17 cellular contexts compared by ENCODE assay signal in the genomic region with DNA sequence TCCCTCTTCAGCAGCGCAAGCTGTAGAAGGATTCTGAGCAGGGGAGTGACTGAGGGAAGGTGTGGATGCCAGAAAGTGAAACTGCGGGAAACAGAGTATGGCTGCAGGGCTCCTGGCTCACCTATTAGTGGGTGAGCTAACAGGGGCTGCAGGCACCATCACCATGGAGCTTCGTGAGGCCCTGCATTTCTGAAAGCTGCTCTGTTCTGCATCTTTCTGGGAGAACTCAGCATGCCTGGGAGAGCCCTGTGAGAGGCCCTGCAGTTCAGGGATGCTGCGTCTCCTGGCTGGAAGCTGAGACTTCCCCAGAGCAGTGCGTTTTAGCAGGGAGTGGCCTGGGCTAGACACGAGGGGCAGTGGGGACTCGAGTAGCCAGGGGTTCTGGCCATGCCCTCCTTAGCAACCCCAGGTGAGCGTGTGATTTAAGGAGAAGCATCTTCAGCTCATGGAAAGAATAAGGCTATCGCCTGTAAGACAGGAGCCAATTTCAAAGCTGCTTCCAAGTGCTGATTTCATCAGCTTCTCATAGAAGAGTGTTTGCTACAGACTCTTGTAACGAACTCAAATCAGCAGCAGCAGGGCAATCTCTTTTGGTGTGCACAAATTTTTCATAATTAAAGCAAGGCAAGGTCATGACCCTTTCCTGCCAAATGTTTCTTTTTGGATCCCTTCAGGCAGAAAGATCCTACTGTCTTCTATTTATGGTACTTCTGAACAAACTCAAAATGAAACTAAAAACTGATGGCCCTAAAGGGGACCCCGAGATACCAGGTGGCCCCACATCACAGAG.
DNase-seq lines count a peak whose midpoint lies in the region; ATAC-seq and TF ChIP-seq lines count a peak whose summit lies in the region.
"Had no signal": no experiment of that assay in that cellular context is flagged by ENCODE, and none has a peak within 500 bp of the region (broad histone marks: within the 10 kb centered on the region; RNA-seq: fewer than 3 reads in every experiment).

No MANE protein-coding gene starts in this region.

- CTCF ChIA-PET in SK-N-SH (lab: Yijun Ruan, JAX) = interaction anchor here (0.7 to 3.3 kb wide), 5 partner anchors 8 to 369 kb away, joined by 3 to 16 read pairs (median 4); no protein-coding TSS in a partner anchor

- no peak overlapping the region for H3K9ac ChIP-seq in GM23248
- H3K9ac ChIP-seq in SK-N-SH = no peak overlapping the region

- no peaks in the 10 kb centered on the region for H3K36me3 Mint-ChIP-seq in stimulated activated effector memory CD8-positive, alpha-beta T cell treated with anti-CD3 and anti-CD28 coated beads, Interleukin-12 subunit alpha, Interleukin-12 subunit beta, amount 100 ng/mL, for 72 hours
- H3K36me3 Mint-ChIP-seq in activated T-cell treated with anti-CD3 and anti-CD28 coated beads, Interleukin-2, amount 50 U/mL, for 24 hours (ENCODE audit: low read depth) = no peaks in the 10 kb centered on the region
- H3K36me3 Mint-ChIP-seq in natural killer cell = no peaks in the 10 kb centered on the region
- H3K36me3 Mint-ChIP-seq: activated naive CD4-positive, alpha-beta T cell treated with anti-CD3 and anti-CD28 coated beads, Interleukin-2, amount 50 U/mL, for 72 hours had no signal

- no peak for TF ChIP-seq RAD21 in SK-N-SH (IDR thresholded peaks at IDR 0.05; ENCODE audit: low read length)

- H3K9me3 ChIP-seq in GM23248 (ENCODE audit: low read depth) (no peaks in the 10 kb centered on the region), SK-N-SH (no peaks in the 10 kb centered on the region)
- H3K9me3 ChIP-seq: breast epithelium, gastrocnemius medialis, ovary had no signal

- H3K4me3 Mint-ChIP-seq in stimulated activated effector memory CD8-positive, alpha-beta T cell treated with anti-CD3 and anti-CD28 coated beads, Interleukin-12 subunit alpha, Interleukin-12 subunit beta, amount 100 ng/mL, for 72 hours = no peak overlapping the region
- H3K4me3 Mint-ChIP-seq in activated T-cell treated with anti-CD3 and anti-CD28 coated beads, Interleukin-2, amount 50 U/mL, for 24 hours = no peak overlapping the region
- H3K4me3 Mint-ChIP-seq in natural killer cell = no peak overlapping the region

- ATAC-seq in stimulated activated effector memory CD8-positive, alpha-beta T cell treated with anti-CD3 and anti-CD28 coated beads, Interleukin-12 subunit alpha, Interleukin-12 subunit beta, amount 100 ng/mL, for 72 hours = no peak
- ATAC-seq in natural killer cell (no peak), GM19395 (IDR thresholded peaks at IDR 0.05; ENCODE audit: unreplicated experiment) (no peak)
- ATAC-seq: gastrocnemius medialis had no signal

- H3K79me2 ChIP-seq in GM23248 (ENCODE audit: insufficient read depth) (no peaks in the 10 kb centered on the region), SK-N-SH (ENCODE audit: insufficient read depth) (no peaks in the 10 kb centered on the region)

- no peaks in the 10 kb centered on the region for H3K27me3 ChIP-seq in GM23248 (replicated peaks; ENCODE audit: insufficient read depth)
- no peaks in the 10 kb centered on the region for H3K27me3 ChIP-seq in SK-N-SH (ENCODE audit: insufficient read depth)
- H3K27me3 ChIP-seq: breast epithelium, gastrocnemius medialis, ovary had no signal

- WGBS in GM23248 (ENCODE audit: low coverage in 1 of 2, low lambda C conversion rate in 2 of 2, missing lambda C conversion rate in 2 of 2), 2 experiments = 63 to 66% methylated on average over 11 of the region's 11 CpGs
- 45% methylated on average over 10 of the region's 11 CpGs for WGBS in SK-N-SH (ENCODE audit: low lambda C conversion rate)

- H3K27ac ChIP-seq in GM23248 (no peak overlapping the region), SK-N-SH (ENCODE audit: low read depth in 2 of 2, low read length in 1 of 2) (peak overlapping the region in 1 of 2 experiments; percentile 9; a peak in 1 of 4 replicates)
- H3K27ac ChIP-seq: gastrocnemius medialis, ovary, RWPE1 had no signal

- no peaks in the 10 kb centered on the region for H3K36me3 ChIP-seq in GM23248 (ENCODE audit: low read depth)
- H3K36me3 ChIP-seq in SK-N-SH (replicated peaks in 1 of 2; ENCODE audit: control insufficient read depth in 1 of 2, insufficient read depth in 2 of 2, low read length in 1 of 2) = no peaks in the 10 kb centered on the region
- H3K36me3 ChIP-seq: breast epithelium, gastrocnemius medialis, ovary had no signal

- peak overlapping the region; percentile 3 for H3K27ac Mint-ChIP-seq in stimulated activated effector memory CD8-positive, alpha-beta T cell treated with anti-CD3 and anti-CD28 coated beads, Interleukin-12 subunit alpha, Interleukin-12 subunit beta, amount 100 ng/mL, for 72 hours
- no peak overlapping the region for H3K27ac Mint-ChIP-seq in activated T-cell treated with anti-CD3 and anti-CD28 coated beads, Interleukin-2, amount 50 U/mL, for 24 hours
- H3K27ac Mint-ChIP-seq in natural killer cell = no peak overlapping the region

- H3K27me3 Mint-ChIP-seq in activated T-cell treated with anti-CD3 and anti-CD28 coated beads, Interleukin-2, amount 50 U/mL, for 24 hours = peaks cover 14% of the 10 kb centered on the region
- H3K27me3 Mint-ChIP-seq in natural killer cell (ENCODE audit: low read depth in 2 of 2) = peaks cover under 1 to 11% of the 10 kb centered on the region in 2 donors

- no peaks in the 10 kb centered on the region for H4K20me1 ChIP-seq in GM23248 (ENCODE audit: insufficient read depth)
- no peaks in the 10 kb centered on the region for H4K20me1 ChIP-seq in SK-N-SH (ENCODE audit: insufficient read depth)

- H3F3A ChIP-seq in GM23248 (ENCODE audit: insufficient read depth) (no peaks in the 10 kb centered on the region), SK-N-SH (replicated peaks; ENCODE audit: insufficient read depth) (no peaks in the 10 kb centered on the region)

- H3K4me3 ChIP-seq in GM23248 = peak overlapping the region; percentile 26; the same call in 1 of the 2 replicates
- H3K4me3 ChIP-seq in SK-N-SH (ENCODE audit: low read depth in 2 of 2, low read length in 1 of 2) = no peak overlapping the region
- H3K4me3 ChIP-seq: breast epithelium, gastrocnemius medialis, ovary had no signal

- DNase-seq in GM23248 (peak; percentile 17), SK-N-SH (peak; percentile 41), fibroblast of the conjunctiva (ENCODE audit: low read depth) (peak; percentile 35), natural killer cell (no peak), GM20000 (ENCODE audit: low spot score) (no peak)
- peak in 1 of 2 donors; percentile 38 for DNase-seq in stimulated activated effector memory CD8-positive, alpha-beta T cell treated with anti-CD3 and anti-CD28 coated beads, Interleukin-12 subunit alpha, Interleukin-12 subunit beta, amount 100 ng/mL, for 72 hours (ENCODE audit: low spot score in 2 of 2)
- DNase-seq in activated T-cell treated with anti-CD3 and anti-CD28 coated beads, Interleukin-2, amount 50 U/mL, for 24 hours = no peak
- DNase-seq: effector memory CD4-positive, alpha-beta T cell; GF-D8; NCI-H2081; NCI-H82 had no signal

- peak overlapping the region; percentile 42 for H3K4me2 ChIP-seq in GM23248 (ENCODE audit: unreplicated experiment)
- H3K4me2 ChIP-seq in SK-N-SH = no peak overlapping the region

- peaks cover 12% of the 10 kb centered on the region; the same call in 1 of the 2 replicates for H3K4me1 ChIP-seq in GM23248 (ENCODE audit: insufficient read depth)
- H3K4me1 ChIP-seq in SK-N-SH (ENCODE audit: control insufficient read depth in 1 of 2, insufficient read depth in 2 of 2, low read depth in 1 of 2, low read length in 1 of 2) = peaks cover 0 to 42% of the 10 kb centered on the region in 2 experiments; a peak in 2 of 4 replicates
- H3K4me1 ChIP-seq: breast epithelium had no signal

- intact Hi-C loops in natural killer cell (cut with micrococcal nuclease) = no loop called here

- POLR2A ChIA-PET in SK-N-SH (lab: Yijun Ruan, JAX) = no interaction called here

- H3K9me2 ChIP-seq in GM23248 (ENCODE audit: insufficient read depth) = no peaks in the 10 kb centered on the region
- H3K9me2 ChIP-seq in SK-N-SH = no peaks in the 10 kb centered on the region

- TF ChIP-seq EP300 in SK-N-SH (IDR thresholded peaks at IDR 0.05; ENCODE audit: borderline replicate concordance in 1 of 2, low read depth in 1 of 2, low read length in 1 of 2) = no peak

- H3K9me3 Mint-ChIP-seq in stimulated activated effector memory CD8-positive, alpha-beta T cell treated with anti-CD3 and anti-CD28 coated beads, Interleukin-12 subunit alpha, Interleukin-12 subunit beta, amount 100 ng/mL, for 72 hours = no peaks in the 10 kb centered on the region
- H3K9me3 Mint-ChIP-seq in activated T-cell treated with anti-CD3 and anti-CD28 coated beads, Interleukin-2, amount 50 U/mL, for 24 hours = no peaks in the 10 kb centered on the region
- H3K9me3 Mint-ChIP-seq in natural killer cell = no peaks in the 10 kb centered on the region

- TF ChIP-seq CTCF in SK-N-SH (IDR thresholded peaks at IDR 0.05) (no peak), natural killer cell (IDR thresholded peaks at IDR 0.05) (no peak), GM20000 (IDR thresholded peaks at IDR 0.05; ENCODE audit: extremely low read depth, missing control alignments) (no peak)

- H3K4me1 Mint-ChIP-seq in stimulated activated effector memory CD8-positive, alpha-beta T cell treated with anti-CD3 and anti-CD28 coated beads, Interleukin-12 subunit alpha, Interleukin-12 subunit beta, amount 100 ng/mL, for 72 hours = peaks cover 18% of the 10 kb centered on the region
- H3K4me1 Mint-ChIP-seq in activated T-cell treated with anti-CD3 and anti-CD28 coated beads, Interleukin-2, amount 50 U/mL, for 24 hours (ENCODE audit: low read depth) = peaks cover 16% of the 10 kb centered on the region
- H3K4me1 Mint-ChIP-seq in natural killer cell = peaks cover 8 to 28% of the 10 kb centered on the region in 2 donors

- H2AFZ ChIP-seq in GM23248 (peak overlapping the region; percentile 70), SK-N-SH (ENCODE audit: low read depth) (no peak overlapping the region)

- in situ Hi-C loops in GM23248 (cut with MboI) = no loop called here

TF ChIP-seq in SK-N-SH, 30 proteins besides CTCF, POLR2A, EP300 and RAD21:
- TF ChIP-seq POLR2AphosphoS5 (IDR thresholded peaks at IDR 0.05; ENCODE audit: low read depth, low read length) = no peak
- TF ChIP-seq FOXM1 (IDR thresholded peaks at IDR 0.05; ENCODE audit: low read depth) = no peak
- no peak for TF ChIP-seq TEAD4 (IDR thresholded peaks at IDR 0.05; ENCODE audit: borderline replicate concordance, insufficient read depth)
- no peak for TF ChIP-seq FOSL2 (IDR thresholded peaks at IDR 0.05; ENCODE audit: borderline replicate concordance, low read depth)
- no peak for TF ChIP-seq SMC3 (IDR thresholded peaks at IDR 0.05; ENCODE audit: low read depth, low read length)

Comparison
In these comparisons a context has a peak if more than half of its experiments do, and no peak if none do; other contexts are left out.
1. DNase-seq: peak in GM23248 (single experiment), SK-N-SH (single experiment) and fibroblast of the conjunctiva (single experiment); none in activated T-cell treated with anti-CD3 and anti-CD28 coated beads, Interleukin-2, amount 50 U/mL, for 24 hours (single experiment), natural killer cell (single experiment) and GM20000 (single experiment).